ENCODE assay signal across 17 cellular contexts in the genomic region with DNA sequence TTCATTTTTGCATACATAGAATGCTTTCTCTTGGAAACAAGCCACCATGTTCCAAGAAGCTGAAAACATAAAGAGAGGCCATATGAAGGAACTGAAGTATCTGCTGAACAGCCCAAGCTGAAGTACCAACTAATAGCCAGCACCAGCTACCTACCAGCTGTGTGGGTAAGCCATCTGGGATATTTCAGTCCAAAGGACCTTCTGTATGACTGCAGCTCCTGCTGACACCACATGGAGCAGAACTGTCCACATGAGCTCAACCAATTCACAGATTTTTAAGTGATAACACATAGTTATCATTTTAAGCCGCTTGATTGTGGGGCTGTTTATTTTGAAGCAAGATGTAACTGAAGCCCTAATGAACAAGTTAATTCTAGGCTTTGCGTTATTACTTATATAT.
"Had no signal": no experiment of that assay in that cellular context is flagged by ENCODE, and none has a peak within 500 bp of the region (broad histone marks: within the 10 kb centered on the region; RNA-seq: fewer than 3 reads in every experiment).

No MANE protein-coding gene starts in this region.

- H3K4me1 Mint-ChIP-seq: activated CD4-positive, alpha-beta T cell treated with anti-CD3 and anti-CD28 coated beads, Interleukin-2, amount 10 ng/mL, durations not matched to agents 7 days and 5 days; activated naive CD8-positive, alpha-beta T cell treated with anti-CD3 and anti-CD28 coated beads, Interleukin-2, amount 10 ng/mL, durations not matched to agents 7 days and 5 days had no signal

- DNase-seq: activated CD4-positive, alpha-beta T cell treated with anti-CD3 and anti-CD28 coated beads, Interleukin-2, amount 10 ng/mL, durations not matched to agents 7 days and 5 days; activated CD8-positive, alpha-beta T cell treated with anti-CD3 and anti-CD28 coated beads, Interleukin-2, amount 10 ng/mL, durations not matched to agents 7 days and 5 days; activated naive CD4-positive, alpha-beta T cell treated with Interleukin-2 at 50 U/mL for 16 hours; activated naive CD8-positive, alpha-beta T cell treated with anti-CD3 and anti-CD28 coated beads, Interleukin-2, amount 10 ng/mL, durations not matched to agents 7 days and 5 days; activated T-cell treated with anti-CD3 and anti-CD28 coated beads, Interleukin-2, amount 50 U/mL, for 24 hours; amygdala; head of caudate nucleus; midbrain; nephron progenitor cell; nucleus accumbens; stimulated activated CD4-positive, alpha-beta T cell treated with anti-CD3 and anti-CD28 coated beads, Interleukin-12 subunit alpha, Interleukin-12 subunit beta, amount 100 ng/mL, for 4 hours; stimulated activated CD4-positive, alpha-beta T cell treated with anti-CD3 and anti-CD28 coated beads, Interleukin-1b, Interleukin-23, amount 100 ng/mL, for 48 hours; stimulated activated CD8-positive, alpha-beta memory T cell treated with anti-CD3 and anti-CD28 coated beads, Interleukin-4, amount 100 ng/mL, for 48 hours; stimulated activated naive CD4-positive, alpha-beta T cell had no signal

- H3K4me3 ChIP-seq: lung had no signal

- H3K9me3 Mint-ChIP-seq: activated CD4-positive, alpha-beta T cell treated with anti-CD3 and anti-CD28 coated beads, Interleukin-2, amount 10 ng/mL, durations not matched to agents 7 days and 5 days; activated naive CD8-positive, alpha-beta T cell treated with anti-CD3 and anti-CD28 coated beads, Interleukin-2, amount 10 ng/mL, durations not matched to agents 7 days and 5 days; activated T-helper 2 cell treated with anti-CD3 and anti-CD28 coated beads, Interferon-gamma antibody, Interleukin-2, Interleukin-4, amounts not matched to agents 10 μg/mL and 5 μg/mL and 100 μg/mL, durations not matched to agents 14 hours and 24 hours and 36 hours; nephron progenitor cell had no signal

- H3K4me3 Mint-ChIP-seq: activated CD4-positive, alpha-beta T cell treated with anti-CD3 and anti-CD28 coated beads, Interleukin-2, amount 10 ng/mL, durations not matched to agents 7 days and 5 days; activated CD8-positive, alpha-beta T cell treated with anti-CD3 and anti-CD28 coated beads, Interleukin-2, amount 10 ng/mL, durations not matched to agents 7 days and 5 days; activated naive CD8-positive, alpha-beta T cell treated with anti-CD3 and anti-CD28 coated beads, Interleukin-2, amount 10 ng/mL, durations not matched to agents 7 days and 5 days; activated T-cell treated with anti-CD3 and anti-CD28 coated beads, Interleukin-2, amount 50 U/mL, for 24 hours; nephron progenitor cell had no signal

- H3K27me3 Mint-ChIP-seq: activated CD4-positive, alpha-beta T cell treated with anti-CD3 and anti-CD28 coated beads, Interleukin-2, amount 10 ng/mL, durations not matched to agents 7 days and 5 days; activated naive CD8-positive, alpha-beta T cell treated with anti-CD3 and anti-CD28 coated beads, Interleukin-2, amount 10 ng/mL, durations not matched to agents 7 days and 5 days; activated T-cell treated with anti-CD3 and anti-CD28 coated beads, Interleukin-2, amount 50 U/mL, for 24 hours had no signal

- H3K27ac Mint-ChIP-seq: activated CD4-positive, alpha-beta T cell treated with anti-CD3 and anti-CD28 coated beads, Interleukin-2, amount 10 ng/mL, durations not matched to agents 7 days and 5 days; activated CD8-positive, alpha-beta T cell treated with anti-CD3 and anti-CD28 coated beads, Interleukin-2, amount 10 ng/mL, durations not matched to agents 7 days and 5 days; activated naive CD8-positive, alpha-beta T cell treated with anti-CD3 and anti-CD28 coated beads, Interleukin-2, amount 10 ng/mL, durations not matched to agents 7 days and 5 days; activated T-cell treated with anti-CD3 and anti-CD28 coated beads, Interleukin-2, amount 50 U/mL, for 24 hours; activated T-helper 2 cell treated with anti-CD3 and anti-CD28 coated beads, Interferon-gamma antibody, Interleukin-2, Interleukin-4, amounts not matched to agents 10 μg/mL and 5 μg/mL and 100 μg/mL, durations not matched to agents 14 hours and 24 hours and 36 hours; nephron progenitor cell had no signal

- ATAC-seq: activated CD8-positive, alpha-beta T cell treated with anti-CD3 and anti-CD28 coated beads, Interleukin-2, amount 10 ng/mL, durations not matched to agents 7 days and 5 days; left lobe of liver had no signal

- H3K36me3 Mint-ChIP-seq: activated naive CD8-positive, alpha-beta T cell treated with anti-CD3 and anti-CD28 coated beads, Interleukin-2, amount 10 ng/mL, durations not matched to agents 7 days and 5 days had no signal
